ENCODE assay signal across 1 cellular context in genomic region chr6:41519305-41519747, GRCh38.
TF ChIP-seq lines count a peak whose summit lies in the region.

No MANE protein-coding gene starts in this region.

TF ChIP-seq in HepG2, 621 proteins besides CTCF, POLR2A, EP300 and RAD21 (continued from another document and continues in another):
- no peak for TF ChIP-seq ZNF543 (CRISPR knock-in tag; IDR thresholded peaks at IDR 0.05)
- no peak for TF ChIP-seq PHF21A (CRISPR knock-in tag; IDR thresholded peaks at IDR 0.05)
- TF ChIP-seq GATAD1 (CRISPR knock-in tag; IDR thresholded peaks at IDR 0.05): peak; percentile 17; the same call in 1 of the 2 replicates
- no peak for TF ChIP-seq TBX3 (IDR thresholded peaks at IDR 0.05; ENCODE audit: borderline replicate concordance)
- no peak for TF ChIP-seq ZFP37 (CRISPR knock-in tag; IDR thresholded peaks at IDR 0.05; ENCODE audit: borderline replicate concordance)
- 0 out of 2 replicates have a peak, but pooled peaks have one; percentile 22 for TF ChIP-seq ZNF570 (CRISPR knock-in tag; IDR thresholded peaks at IDR 0.05; ENCODE audit: borderline replicate concordance)
- TF ChIP-seq KLF16 (CRISPR knock-in tag; IDR thresholded peaks at IDR 0.05): 0 out of 4 replicates have a peak, but pooled peaks of 1 of the 2 experiments have one; percentile 75
- no peak for TF ChIP-seq ZNF34 (CRISPR knock-in tag; IDR thresholded peaks at IDR 0.05; ENCODE audit: borderline replicate concordance)
- no peak for TF ChIP-seq ELF1 (CRISPR knock-in tag; IDR thresholded peaks at IDR 0.05)
- no peak for TF ChIP-seq ZSCAN21 (CRISPR knock-in tag; IDR thresholded peaks at IDR 0.05; ENCODE audit: borderline replicate concordance)
- peak; percentile 83 for TF ChIP-seq PATZ1 (CRISPR knock-in tag; IDR thresholded peaks at IDR 0.05)
- peak; percentile 72 for TF ChIP-seq ZEB1 (IDR thresholded peaks at IDR 0.05; ENCODE audit: insufficient replicate concordance, low read depth)
- no peak for TF ChIP-seq TGIF2 (CRISPR knock-in tag; IDR thresholded peaks at IDR 0.05)
- TF ChIP-seq ZNF326 (CRISPR knock-in tag; IDR thresholded peaks at IDR 0.05; ENCODE audit: borderline replicate concordance): no peak
- TF ChIP-seq ZNF580 (CRISPR knock-in tag; IDR thresholded peaks at IDR 0.05; ENCODE audit: borderline replicate concordance, low read depth): 0 out of 2 replicates have a peak, but pooled peaks have one; percentile 14
- TF ChIP-seq MAZ (IDR thresholded peaks at IDR 0.05; ENCODE audit: borderline replicate concordance, low read depth, low read length): 0 out of 2 replicates have a peak, but pooled peaks have one; percentile 26
- TF ChIP-seq MAZ (CRISPR knock-in tag; IDR thresholded peaks at IDR 0.05; ENCODE audit: low read depth): no peak
- no peak for TF ChIP-seq ZNF101 (CRISPR knock-in tag; IDR thresholded peaks at IDR 0.05; ENCODE audit: borderline replicate concordance, low read depth)
- TF ChIP-seq ZBTB3 (CRISPR knock-in tag; IDR thresholded peaks at IDR 0.05; ENCODE audit: borderline replicate concordance, low read depth): no peak
- TF ChIP-seq ZNF749 (CRISPR knock-in tag; IDR thresholded peaks at IDR 0.05; ENCODE audit: borderline replicate concordance): no peak
- TF ChIP-seq BCLAF1 (IDR thresholded peaks at IDR 0.05): no peak
- TF ChIP-seq PRMT3 (CRISPR knock-in tag; IDR thresholded peaks at IDR 0.05; ENCODE audit: borderline replicate concordance, low read depth): 0 out of 2 replicates have a peak, but pooled peaks have one; percentile 27
- 0 out of 2 replicates have a peak, but pooled peaks have one; percentile 11 for TF ChIP-seq ZNF709 (CRISPR knock-in tag; IDR thresholded peaks at IDR 0.05)
- TF ChIP-seq ZFP62 (CRISPR knock-in tag; IDR thresholded peaks at IDR 0.05): no peak
- TF ChIP-seq SMARCE1 (IDR thresholded peaks at IDR 0.05; ENCODE audit: borderline replicate concordance): no peak
- no peak for TF ChIP-seq NONO (IDR thresholded peaks at IDR 0.05)
- TF ChIP-seq NONO (CRISPR knock-in tag; conservative IDR thresholded peaks at IDR 0.05): 0 out of 2 replicates have a peak, but pooled peaks have one; percentile 10
- no peak for TF ChIP-seq LCORL (IDR thresholded peaks at IDR 0.05)
- TF ChIP-seq LCORL (CRISPR knock-in tag; IDR thresholded peaks at IDR 0.05): no peak
- TF ChIP-seq HMG20A (CRISPR knock-in tag; IDR thresholded peaks at IDR 0.05; ENCODE audit: borderline replicate concordance): no peak
- TF ChIP-seq ZNF205 (CRISPR knock-in tag; IDR thresholded peaks at IDR 0.05): peak; percentile 28
- TF ChIP-seq ZSCAN31 (CRISPR knock-in tag; IDR thresholded peaks at IDR 0.05; ENCODE audit: low read depth): no peak
- no peak for TF ChIP-seq ZNF552 (CRISPR knock-in tag; IDR thresholded peaks at IDR 0.05; ENCODE audit: borderline replicate concordance)
- TF ChIP-seq HMG20B (CRISPR knock-in tag; conservative IDR thresholded peaks at IDR 0.05): 0 out of 2 replicates have a peak, but pooled peaks have one; percentile 35
- TF ChIP-seq EHMT2 (IDR thresholded peaks at IDR 0.05; ENCODE audit: borderline replicate concordance, low read depth, low read length): peak; percentile 81
- 0 out of 2 replicates have a peak, but pooled peaks have one; percentile 20 for TF ChIP-seq HMGXB3 (CRISPR knock-in tag; IDR thresholded peaks at IDR 0.05; ENCODE audit: borderline replicate concordance)
- peak; percentile 76 for TF ChIP-seq RARA (CRISPR knock-in tag; IDR thresholded peaks at IDR 0.05)
- no peak for TF ChIP-seq PCBP2 (optimal IDR thresholded peaks at IDR 0.05; ENCODE audit: low read depth, low read length, poor library complexity, severe bottlenecking)
- no peak for TF ChIP-seq CEBPZ (IDR thresholded peaks at IDR 0.05; ENCODE audit: low read length)
- no peak for TF ChIP-seq CENPX (CRISPR knock-in tag; IDR thresholded peaks at IDR 0.05)
- no peak for TF ChIP-seq ZNF558 (CRISPR knock-in tag; IDR thresholded peaks at IDR 0.05; ENCODE audit: borderline replicate concordance)
- TF ChIP-seq FOXO1 (CRISPR knock-in tag; IDR thresholded peaks at IDR 0.05): peak; percentile 50; the same call in 1 of the 2 replicates
- TF ChIP-seq ESRRA (CRISPR knock-in tag; IDR thresholded peaks at IDR 0.05; ENCODE audit: low read depth): no peak
- TF ChIP-seq ARID3A (IDR thresholded peaks at IDR 0.05; ENCODE audit: low read depth, low read length): peak; percentile 1; the same call in 1 of the 2 replicates
- no peak for TF ChIP-seq MIER2 (CRISPR knock-in tag; IDR thresholded peaks at IDR 0.05)
- no peak for TF ChIP-seq NFE2L2 (IDR thresholded peaks at IDR 0.05; ENCODE audit: low read length)
- no peak for TF ChIP-seq FOXA1 (IDR thresholded peaks at IDR 0.05)
- 0 out of 2 replicates have a peak, but pooled peaks have one; percentile 8 for TF ChIP-seq FOXA1 (CRISPR knock-in tag; IDR thresholded peaks at IDR 0.05)
- peak; percentile 98 for TF ChIP-seq ZNF281 (CRISPR knock-in tag; IDR thresholded peaks at IDR 0.05; ENCODE audit: borderline replicate concordance)
